ENCODE assay signal across 8 cellular contexts in genomic region chr3:184145120-184145524, GRCh38. TPM values are rescaled to one million over a fixed set of nuclear protein-coding genes. Genes with fewer than 3 reads are reported as not detected.
DNase-seq lines count a peak whose midpoint lies in the region; ATAC-seq and TF ChIP-seq lines count a peak whose summit lies in the region.

No MANE protein-coding gene starts in this region.

- ATAC-seq in HG03097 (IDR thresholded peaks at IDR 0.05; ENCODE audit: low FRiP score, unreplicated experiment) (no peak), HG02571 (IDR thresholded peaks at IDR 0.05; ENCODE audit: unreplicated experiment) (no peak)

- no peaks in the 10 kb centered on the region for H3K9me2 ChIP-seq in neural cell (ENCODE audit: insufficient read depth, low read length)

- TF ChIP-seq RAD21 in neural cell (conservative IDR thresholded peaks at IDR 0.05): no peak

- no peaks in the 10 kb centered on the region for H3F3A ChIP-seq in neural cell (ENCODE audit: insufficient read depth, low read length, poor library complexity, severe bottlenecking)

- DNase-seq in NCI-H748 (lab: John Stamatoyannopoulos, UW; ENCODE audit: unreplicated experiment): peak; percentile 26
- no peak for DNase-seq in NCI-H748 treated with DMSO at 0.1 percent for 48 hours (lab: John Stamatoyannopoulos, UW)
- peak; percentile 25 for DNase-seq in NCI-H128 (lab: John Stamatoyannopoulos, UW; ENCODE audit: unreplicated experiment)
- peak; percentile 68 for DNase-seq in epithelial cell of proximal tubule (ENCODE audit: low read depth)

- H3K79me2 ChIP-seq in neural cell (replicated peaks; ENCODE audit: insufficient read depth, low read length): no peaks in the 10 kb centered on the region

- H3K4me3 ChIP-seq in epithelial cell of proximal tubule (ENCODE audit: low read depth, low read length): no peak overlapping the region
- H3K4me3 ChIP-seq in neural cell (ENCODE audit: low read length): no peak overlapping the region

- H2AFZ ChIP-seq in neural cell (ENCODE audit: low read depth, low read length): no peak overlapping the region

- peak overlapping the region; percentile 48 for H3K27ac ChIP-seq in VCaP
- H3K27ac ChIP-seq in neural cell (ENCODE audit: low read length): no peak overlapping the region

- H3K27me3 ChIP-seq in neural cell (ENCODE audit: insufficient read depth, low read depth, low read length): no peaks in the 10 kb centered on the region

- TF ChIP-seq EP300 in neural cell (conservative IDR thresholded peaks at IDR 0.05; ENCODE audit: poor library complexity, severe bottlenecking): no peak

- no peaks in the 10 kb centered on the region for H4K20me1 ChIP-seq in neural cell (ENCODE audit: insufficient read depth)

- no peak overlapping the region for H3K9ac ChIP-seq in neural cell (ENCODE audit: low read length)

- H3K4me2 ChIP-seq in neural cell (ENCODE audit: low read length): no peak overlapping the region

- TF ChIP-seq CTCF in VCaP (conservative IDR thresholded peaks at IDR 0.05) (peak; percentile 79), epithelial cell of proximal tubule (conservative IDR thresholded peaks at IDR 0.05; ENCODE audit: low read depth, low read length) (peak; percentile 82), neural cell (IDR thresholded peaks at IDR 0.05; ENCODE audit: poor library complexity, severe bottlenecking) (peak; percentile 33)

- no peaks in the 10 kb centered on the region for H3K36me3 ChIP-seq in neural cell (ENCODE audit: insufficient read depth, low read length)

- no peaks in the 10 kb centered on the region for H3K9me3 ChIP-seq in neural cell (ENCODE audit: low read length)

TF ChIP-seq in neural cell, 6 proteins besides CTCF, POLR2A, EP300 and RAD21:
- TF ChIP-seq REST (IDR thresholded peaks at IDR 0.05; ENCODE audit: borderline replicate concordance) (no peak), POLR2AphosphoS5 (IDR thresholded peaks at IDR 0.05) (no peak), EZH2 (IDR thresholded peaks at IDR 0.05; ENCODE audit: borderline replicate concordance, insufficient read depth, low read length, poor library complexity, severe bottlenecking) (no peak), SMC3 (conservative IDR thresholded peaks at IDR 0.05; ENCODE audit: poor library complexity) (no peak), MXI1 (conservative IDR thresholded peaks at IDR 0.05; ENCODE audit: poor library complexity, severe bottlenecking) (no peak), TAF1 (IDR thresholded peaks at IDR 0.05; ENCODE audit: low read depth) (no peak)

RNA-seq across cellular contexts. Expression of gene EIF2B5, which starts 10.0 kb away (rescaled TPM):
- 26.3 and 39.2 TPM in 2 replicates for total RNA-seq in epithelial cell of proximal tubule
- 109 and 112 TPM in 2 replicates for polyA plus RNA-seq in neural cell
- 49.0 and 55.5 TPM in 2 replicates for polyA minus RNA-seq in neural cell

RNA-seq across cellular contexts. Expression of gene DVL3, which starts 10.1 kb away (rescaled TPM):
- 33.5 and 38.2 TPM in 2 replicates for total RNA-seq in epithelial cell of proximal tubule
- 78.9 and 95.1 TPM in 2 replicates for polyA plus RNA-seq in neural cell
- 46.2 and 46.7 TPM in 2 replicates for polyA minus RNA-seq in neural cell

RNA-seq across cellular contexts. Expression of gene AP2M1, which starts 29.5 kb away (rescaled TPM):
- total RNA-seq in epithelial cell of proximal tubule: 274 and 363 TPM in 2 replicates
- 551 and 561 TPM in 2 replicates for polyA plus RNA-seq in neural cell
- polyA minus RNA-seq in neural cell: 453 and 461 TPM in 2 replicates

RNA-seq across cellular contexts. Expression of gene ABCF3, which starts 40.9 kb away (rescaled TPM):
- 35.1 and 51.1 TPM in 2 replicates for total RNA-seq in epithelial cell of proximal tubule
- 40.3 and 52.6 TPM in 2 replicates for polyA plus RNA-seq in neural cell
- polyA minus RNA-seq in neural cell: 58.1 and 75.2 TPM in 2 replicates

RNA-seq across cellular contexts. Expression of gene HTR3E, which starts 48.3 kb away (rescaled TPM):
- not detected in 2 replicates for total RNA-seq in epithelial cell of proximal tubule
- polyA plus RNA-seq in neural cell: not detected in 2 replicates
- polyA minus RNA-seq in neural cell: not detected in 2 replicates
